20 cellular contexts compared by ENCODE assay signal in genomic region chr4:120432451-120432850, GRCh38.
DNase-seq lines count a peak whose midpoint lies in the region; TF ChIP-seq lines count a peak whose summit lies in the region.
"Had no signal": no experiment of that assay in that cellular context is flagged by ENCODE, and none has a peak within 500 bp of the region (broad histone marks: within the 10 kb centered on the region; RNA-seq: fewer than 3 reads in every experiment).

No MANE protein-coding gene starts in this region.

- H3K9me3 ChIP-seq in adipocyte (ENCODE audit: control insufficient read depth, low read length) (no peaks in the 10 kb centered on the region), tibial artery (no peaks in the 10 kb centered on the region)
- H3K9me3 ChIP-seq in effector memory CD4-positive, alpha-beta T cell (ENCODE audit: control insufficient read depth, low read length): no peaks in the 10 kb centered on the region
- H3K9me3 ChIP-seq: A549, Caco-2, HAP-1 had no signal

- H3K9ac ChIP-seq in adipocyte (ENCODE audit: low read length): no peak overlapping the region

- H3K27me3 ChIP-seq in adipocyte (replicated peaks; ENCODE audit: control insufficient read depth, insufficient read depth, low read length) (no peaks in the 10 kb centered on the region), tibial artery (no peaks in the 10 kb centered on the region)
- H3K27me3 ChIP-seq in effector memory CD4-positive, alpha-beta T cell (replicated peaks; ENCODE audit: control insufficient read depth, insufficient read depth, low read length, poor library complexity, severe bottlenecking): no peaks in the 10 kb centered on the region

- H3K4me3 ChIP-seq in adipocyte (ENCODE audit: low read length): no peak overlapping the region
- H3K4me3 ChIP-seq in tibial artery: no peak overlapping the region
- no peak overlapping the region for H3K4me3 ChIP-seq in effector memory CD4-positive, alpha-beta T cell (ENCODE audit: insufficient read depth, low read depth, low read length, poor library complexity, severe bottlenecking)
- H3K4me3 ChIP-seq: A549, GM12878, HAP-1 had no signal

- no peak for TF ChIP-seq CTCF in tibial artery (IDR thresholded peaks at IDR 0.05)
- TF ChIP-seq CTCF in CD14-positive monocyte (IDR thresholded peaks at IDR 0.05): no peak

- peak; percentile 64 for DNase-seq in adipocyte (ENCODE audit: low read depth)
- DNase-seq in fibroblast of peridontal ligament (ENCODE audit: extremely low read depth): peak; percentile 75
- DNase-seq in medulla oblongata (ENCODE audit: extremely low spot score): peak; percentile 6
- no peak for DNase-seq in tibial artery
- DNase-seq in effector memory CD4-positive, alpha-beta T cell: no peak
- no peak for DNase-seq in DMS 273 treated with DMSO at 0.1 percent for 48 hours (lab: John Stamatoyannopoulos, UW)
- DNase-seq in CD14-positive monocyte (ENCODE audit: low spot score): no peak
- DNase-seq: 8988T; C1 segment of cervical spinal cord; Caco-2; CD4-positive, CD25-positive, alpha-beta regulatory T cell; CD8-positive, alpha-beta T cell; DMS79; EL; GDM1; GOT3; HFFc6 had no signal

- no peaks in the 10 kb centered on the region for H3K27me3 Mint-ChIP-seq in CD14-positive monocyte (ENCODE audit: low read depth in 3 of 3)
- H3K27me3 Mint-ChIP-seq: CD4-positive, CD25-positive, alpha-beta regulatory T cell had no signal

- H3K27ac ChIP-seq in tibial artery: peak overlapping the region; percentile 29 to 57
- no peak overlapping the region for H3K27ac ChIP-seq in effector memory CD4-positive, alpha-beta T cell (ENCODE audit: insufficient read depth, low read length, poor library complexity, severe bottlenecking)
- H3K27ac ChIP-seq: A549 had no signal

- intact Hi-C loops in tibial artery (cut with DNase I; ENCODE audit: low total_unique reads): no loop called here
- intact Hi-C loops in CD14-positive monocyte (cut with micrococcal nuclease): no loop called here

- peaks cover 0 to 3% (median 0%) of the 10 kb centered on the region in 7 donors for H3K9me3 Mint-ChIP-seq in CD14-positive monocyte
- H3K9me3 Mint-ChIP-seq: CD8-positive, alpha-beta T cell had no signal

- H3K36me3 ChIP-seq in adipocyte (ENCODE audit: control insufficient read depth, insufficient read depth, low read length, severe bottlenecking) (no peaks in the 10 kb centered on the region), tibial artery (no peaks in the 10 kb centered on the region)
- no peaks in the 10 kb centered on the region for H3K36me3 ChIP-seq in effector memory CD4-positive, alpha-beta T cell (ENCODE audit: control insufficient read depth, insufficient read depth, low read length)
- H3K36me3 ChIP-seq: HAP-1 had no signal

- H3K4me3 Mint-ChIP-seq in CD14-positive monocyte: no peak overlapping the region
- H3K4me3 Mint-ChIP-seq: CD8-positive, alpha-beta T cell; HFFc6 had no signal

- H3K4me1 ChIP-seq in adipocyte (ENCODE audit: control insufficient read depth, insufficient read depth, low read length): peaks cover 16% of the 10 kb centered on the region
- H3K4me1 ChIP-seq in tibial artery: peaks cover 0 to 16% (median 4%) of the 10 kb centered on the region in 4 donors
- no peaks in the 10 kb centered on the region for H3K4me1 ChIP-seq in effector memory CD4-positive, alpha-beta T cell (ENCODE audit: control insufficient read depth, insufficient read depth, low read length, poor library complexity, severe bottlenecking)
- H3K4me1 ChIP-seq: A549, Caco-2, HAP-1 had no signal

- H3K4me1 Mint-ChIP-seq in CD14-positive monocyte: no peaks in the 10 kb centered on the region
- H3K4me1 Mint-ChIP-seq: CD4-positive, CD25-positive, alpha-beta regulatory T cell had no signal

- H3K27ac Mint-ChIP-seq in CD14-positive monocyte: no peak overlapping the region
- H3K27ac Mint-ChIP-seq: CD4-positive, CD25-positive, alpha-beta regulatory T cell; CD8-positive, alpha-beta T cell; HFFc6 had no signal

- H3K36me3 Mint-ChIP-seq in CD14-positive monocyte: no peaks in the 10 kb centered on the region
- H3K36me3 Mint-ChIP-seq: CD4-positive, CD25-positive, alpha-beta regulatory T cell; CD8-positive, alpha-beta T cell had no signal

Comparison
In these comparisons a context has a peak if more than half of its experiments do, and no peak if none do; other contexts are left out.
1. DNase-seq: peak in adipocyte (single experiment), fibroblast of peridontal ligament (single experiment) and medulla oblongata (single experiment); none in tibial artery (0 of 2), effector memory CD4-positive, alpha-beta T cell (0 of 3), DMS 273 treated with DMSO at 0.1 percent for 48 hours (single experiment) and CD14-positive monocyte (single experiment).